ENCODE assay signal across 22 cellular contexts in the genomic region with DNA sequence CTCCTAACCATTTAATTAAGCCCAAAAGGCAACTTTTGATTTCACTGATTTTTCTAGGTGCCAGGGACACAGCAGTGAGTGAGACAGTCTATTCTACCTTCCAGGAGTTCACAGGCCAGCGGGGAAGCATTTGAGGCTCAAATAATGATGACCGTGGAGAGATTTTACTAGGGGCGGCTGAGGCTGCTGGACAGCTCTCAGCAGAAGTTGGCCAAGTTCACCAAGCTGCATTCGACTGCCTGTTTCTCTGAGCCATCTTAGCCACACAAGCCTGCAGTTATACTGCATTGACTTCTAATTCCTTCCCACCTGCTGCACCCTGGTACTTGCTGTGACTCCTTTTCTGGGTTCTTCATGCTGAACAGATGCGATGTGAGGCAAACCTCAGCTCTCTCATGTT.
DNase-seq lines count a peak whose midpoint lies in the region; TF ChIP-seq lines count a peak whose summit lies in the region.
"Had no signal": no experiment of that assay in that cellular context is flagged by ENCODE, and none has a peak within 500 bp of the region (broad histone marks: within the 10 kb centered on the region; RNA-seq: fewer than 3 reads in every experiment).

No MANE protein-coding gene starts in this region.

- no peak overlapping the region for H3K4me2 ChIP-seq in osteoblast (ENCODE audit: insufficient read depth, low read length)
- H3K4me2 ChIP-seq: BLaER1 had no signal

- no peak overlapping the region for H3K4me3 ChIP-seq in osteoblast (ENCODE audit: insufficient read depth, low read length)
- H3K4me3 ChIP-seq: BLaER1, MG63, SJSA1 had no signal

- H3K27ac ChIP-seq in osteoblast (ENCODE audit: low read depth, low read length), result no peak overlapping the region
- H3K27ac ChIP-seq: 22Rv1, BLaER1, SJSA1 had no signal

- H3K27me3 ChIP-seq in osteoblast (ENCODE audit: insufficient read depth, low read length), result no peaks in the 10 kb centered on the region
- H3K27me3 ChIP-seq: BLaER1, MG63, SJSA1 had no signal

- no peak overlapping the region for H2AFZ ChIP-seq in osteoblast (ENCODE audit: low read length)

- H3K79me2 ChIP-seq in osteoblast (ENCODE audit: insufficient read depth, low read length), result no peaks in the 10 kb centered on the region

- H3K9me3 ChIP-seq in osteoblast (ENCODE audit: low read depth, low read length), result no peaks in the 10 kb centered on the region
- H3K9me3 ChIP-seq: BLaER1, MG63, SJSA1 had no signal

- no peaks in the 10 kb centered on the region for H3K4me1 ChIP-seq in osteoblast (ENCODE audit: insufficient read depth, low read length)
- H3K4me1 ChIP-seq: BLaER1, SJSA1 had no signal

- no peaks in the 10 kb centered on the region for H3K36me3 ChIP-seq in osteoblast (ENCODE audit: insufficient read depth, low read length)
- H3K36me3 ChIP-seq: BLaER1, MG63, SJSA1 had no signal

- H4K20me1 ChIP-seq in osteoblast (ENCODE audit: insufficient read depth, low read length), result no peaks in the 10 kb centered on the region
- H4K20me1 ChIP-seq: BLaER1 had no signal

- no peak for TF ChIP-seq CTCF in osteoblast (IDR thresholded peaks at IDR 0.05; ENCODE audit: extremely low read depth, low read depth, low read length)

- peak; percentile 72 for DNase-seq in DMS79 treated with DMSO at 0.1 percent for 48 hours (lab: John Stamatoyannopoulos, UW)
- no peak for DNase-seq in DMS79 (lab: John Stamatoyannopoulos, UW)
- peak; percentile 4 for DNase-seq in NCI-H2227 (lab: John Stamatoyannopoulos, UW; ENCODE audit: unreplicated experiment)
- peak; percentile 58 for DNase-seq in iPS-NIHi11 (ENCODE audit: low spot score)
- peak; percentile 10 for DNase-seq in osteoblast (ENCODE audit: insufficient read length, low spot score, missing footprints)
- DNase-seq in activated CD4-positive, alpha-beta T cell treated with anti-CD3 and anti-CD28 coated beads, Interleukin-2, amount 50 U/mL, for 48 hours, result no peak
- no peak for DNase-seq in middle frontal gyrus (ENCODE audit: extremely low spot score, low spot score)
- DNase-seq in activated effector memory CD4-positive, alpha-beta T cell treated with Interleukin-2 at 50 U/mL for 16 hours, result no peak
- DNase-seq: CD4-positive, CD25-positive, alpha-beta regulatory T cell; KG1; MG63; NCI-H1105 treated with DMSO at 0.1 percent for 48 hours; NCI-H146; NCI-H1930; NCI-H2107; NCI-H446 treated with DMSO at 0.1 percent for 48 hours; NCI-H526; Right ventricle myocardium superior; RPMI8226 had no signal

Comparison
In these comparisons a context has a peak if more than half of its experiments do, and no peak if none do; other contexts are left out.
1. DNase-seq: peak in DMS79 treated with DMSO at 0.1 percent for 48 hours (single experiment), NCI-H2227 (single experiment), iPS-NIHi11 (single experiment) and osteoblast (single experiment); none in DMS79 (single experiment), activated CD4-positive, alpha-beta T cell treated with anti-CD3 and anti-CD28 coated beads, Interleukin-2, amount 50 U/mL, for 48 hours (0 of 2), middle frontal gyrus (single experiment) and activated effector memory CD4-positive, alpha-beta T cell treated with Interleukin-2 at 50 U/mL for 16 hours (single experiment).